Comparison of ENCODE assay signal across 16 cellular contexts in the genomic region with DNA sequence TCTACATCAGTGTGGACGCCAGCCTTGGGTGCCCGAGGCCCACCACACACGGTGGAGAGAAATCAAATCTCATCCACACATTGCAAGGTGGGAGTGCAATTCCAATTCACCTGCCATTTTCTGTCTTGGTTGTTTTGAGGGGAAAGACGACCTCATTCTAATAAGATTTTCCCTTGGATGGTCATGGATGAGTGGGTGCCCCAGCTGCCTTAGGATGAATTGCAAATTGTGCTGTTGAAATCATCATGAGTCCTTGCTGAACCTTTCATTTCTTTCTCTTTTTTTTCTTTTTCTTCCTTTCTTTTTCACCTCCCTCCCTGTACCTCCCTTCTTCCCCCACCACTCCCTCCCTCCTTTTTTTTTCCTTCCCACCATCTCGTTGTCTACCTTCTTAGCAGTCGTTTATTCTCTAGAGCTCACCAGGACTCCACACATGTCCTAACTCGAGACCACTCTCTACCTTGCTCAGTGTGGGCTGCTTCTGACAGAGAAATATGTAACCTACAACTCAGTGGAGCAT.
DNase-seq lines count a peak whose midpoint lies in the region; ATAC-seq, FAIRE-seq and TF ChIP-seq lines count a peak whose summit lies in the region.
"Had no signal": no experiment of that assay in that cellular context is flagged by ENCODE, and none has a peak within 500 bp of the region (broad histone marks: within the 10 kb centered on the region; RNA-seq: fewer than 3 reads in every experiment).

No MANE protein-coding gene starts in this region.

- H3K36me3 ChIP-seq in GM23338 (ENCODE audit: insufficient read depth), result no peaks in the 10 kb centered on the region
- H3K36me3 ChIP-seq in K562 (ENCODE audit: control insufficient read depth, insufficient read depth, low read length), result no peaks in the 10 kb centered on the region
- no peaks in the 10 kb centered on the region for H3K36me3 ChIP-seq in stomach
- H3K36me3 ChIP-seq: BE2C had no signal

- no peak for TF ChIP-seq RAD21 in K562 (CRISPR knock-in tag; conservative IDR thresholded peaks at IDR 0.05 in 1 of 2, IDR thresholded peaks at IDR 0.05 in 1 of 2)

- H3K27me3 ChIP-seq in GM23338 (ENCODE audit: insufficient read depth) (no peaks in the 10 kb centered on the region), K562 (ENCODE audit: control insufficient read depth in 2 of 2, insufficient read depth in 2 of 2, low read length in 2 of 2) (peaks cover 32 to 41% of the 10 kb centered on the region in 2 experiments), stomach (peaks cover 0 to 85% (median 18%) of the 10 kb centered on the region in 3 donors)

- H3K27me3 Mint-ChIP-seq in GM23338 (ENCODE audit: insufficient read depth, low read depth, poor library complexity), result peaks cover 3% of the 10 kb centered on the region

- H4K20me1 ChIP-seq in GM23338 (replicated peaks; ENCODE audit: insufficient read depth) (no peaks in the 10 kb centered on the region), K562 (replicated peaks; ENCODE audit: control insufficient read depth, insufficient read depth, low read length) (no peaks in the 10 kb centered on the region)

- CTCF ChIA-PET in K562 (lab: Yijun Ruan, JAX; ENCODE audit: low intra/inter-chr PET ratio), result no interaction called here

- TF ChIP-seq EP300 in K562 (IDR thresholded peaks at IDR 0.05; ENCODE audit: low read length) (no peak), stomach (IDR thresholded peaks at IDR 0.05) (no peak)

- POLR2A ChIA-PET in K562 (lab: Yijun Ruan, JAX), result interaction anchor here (0.6 kb wide), 1 partner anchor 517 kb away, joined by 3 read pairs; no protein-coding TSS in a partner anchor

- H3K9me2 ChIP-seq in GM23338 (ENCODE audit: insufficient read depth), result no peaks in the 10 kb centered on the region

- H3K4me3 Mint-ChIP-seq in GM23338, result no peak overlapping the region
- H3K4me3 Mint-ChIP-seq: CD4-positive, alpha-beta memory T cell; IgD-negative memory B cell had no signal

- H3K4me3 ChIP-seq in GM23338, result no peak overlapping the region
- H3K4me3 ChIP-seq in K562, result no peak overlapping the region
- no peak overlapping the region for H3K4me3 ChIP-seq in stomach
- H3K4me3 ChIP-seq: A549 had no signal

- WGBS in K562 (ENCODE audit: insufficient coverage, low coverage, missing lambda C conversion rate), result 8% methylated on average over 7 of the region's 7 CpGs
- 82 to 86% (median 83%) methylated on average over 7 of the region's 7 CpGs for WGBS in stomach, 5 donors

- H3K9me3 ChIP-seq in K562 (replicated peaks; ENCODE audit: control insufficient read depth, insufficient read depth, low read depth, low read length) (no peaks in the 10 kb centered on the region), stomach (no peaks in the 10 kb centered on the region)
- H3K9me3 ChIP-seq: A549, BE2C had no signal

- no TSS peak for BruUV-seq in K562 (replicated peaks; lab: Mats Ljungman, UMichigan)

- H3K4me2 ChIP-seq in GM23338, result no peak overlapping the region
- H3K4me2 ChIP-seq in K562 (ENCODE audit: insufficient read depth, low read length), result no peak overlapping the region
- H3K4me2 ChIP-seq: A549 had no signal

- peak; percentile 14 for DNase-seq in Caki2 (ENCODE audit: low read depth)
- DNase-seq in GM23338 (ENCODE audit: low spot score), result no peak
- peak; percentile 78 for DNase-seq in NCI-H526 treated with DMSO at 0.1 percent for 48 hours (lab: John Stamatoyannopoulos, UW)
- no peak for DNase-seq in K562 (ENCODE audit: extremely low read depth in 1 of 4, low spot score in 3 of 4)
- no peak for DNase-seq in HCEC 1CT
- DNase-seq in superior temporal gyrus (ENCODE audit: extremely low spot score), result no peak
- DNase-seq in stomach, result no peak
- DNase-seq: BE2C; CD4-positive, alpha-beta memory T cell; DMS53; GF-D8 had no signal

- no peaks in the 10 kb centered on the region for H3K9me1 ChIP-seq in K562 (ENCODE audit: control insufficient read depth, insufficient read depth, low read length)

- H2AFZ ChIP-seq in GM23338 (peak overlapping the region; percentile 66; the same call in 1 of the 2 replicates), K562 (ENCODE audit: low read depth, low read length) (no peak overlapping the region)

- H3F3A ChIP-seq in GM23338 (replicated peaks; ENCODE audit: low read depth), result no peaks in the 10 kb centered on the region

- no peak overlapping the region for H3K9ac ChIP-seq in K562 (ENCODE audit: insufficient read depth in 1 of 2, low read depth in 2 of 2, low read length in 2 of 2)

- TF ChIP-seq POLR2A in K562 (conservative IDR thresholded peaks at IDR 0.05) (no peak), stomach (IDR thresholded peaks at IDR 0.05) (no peak)

- TF ChIP-seq CTCF in GM23338 (conservative IDR thresholded peaks at IDR 0.05; ENCODE audit: low read depth in 2 of 2) (no peak), K562 (IDR thresholded peaks at IDR 0.05 in 2 of 3, conservative IDR thresholded peaks at IDR 0.05 in 1 of 3; ENCODE audit: insufficient read depth in 2 of 3, low read depth in 1 of 3, low read length in 3 of 3) (no peak), stomach (IDR thresholded peaks at IDR 0.05) (no peak)

- no peak for ATAC-seq in GM23338
- ATAC-seq in K562, result no peak
- ATAC-seq: A549, HCT116 had no signal

- peaks cover 6% of the 10 kb centered on the region; the same call in 2 of the 3 replicates for H3K4me1 Mint-ChIP-seq in GM23338
- H3K4me1 Mint-ChIP-seq: CD4-positive, alpha-beta memory T cell; IgD-negative memory B cell had no signal

- H3K36me3 Mint-ChIP-seq in GM23338 (ENCODE audit: low read depth), result no peaks in the 10 kb centered on the region
- H3K36me3 Mint-ChIP-seq: CD4-positive, alpha-beta memory T cell; IgD-negative memory B cell had no signal

- intact Hi-C loops in K562 (cut with micrococcal nuclease), result no loop called here
- intact Hi-C loops in stomach (cut with DNase I; ENCODE audit: low total_unique reads), result loop anchor here (5.0 kb wide), 1 partner anchor 472 kb away; no protein-coding TSS in a partner anchor

- H3K4me1 ChIP-seq in GM23338 (ENCODE audit: insufficient read depth) (0 out of 2 replicates have a peak, but pooled peaks cover 3% of the 10 kb centered on the region), K562 (replicated peaks in 1 of 2; ENCODE audit: control insufficient read depth in 2 of 2, insufficient read depth in 2 of 2, low read length in 2 of 2) (no peaks in the 10 kb centered on the region; a peak in 1 of 5 replicates), stomach (no peaks in the 10 kb centered on the region)
- H3K4me1 ChIP-seq: A549 had no signal

- H3K9me3 Mint-ChIP-seq in GM23338, result no peaks in the 10 kb centered on the region
- H3K9me3 Mint-ChIP-seq: CD4-positive, alpha-beta memory T cell; IgD-negative memory B cell had no signal

- in situ Hi-C loops in Caki2 (cut with HindIII; ENCODE audit: low pct_unique_long_range_greater_than_20kb, low sequenced_read_pairs), result no loop called here
- in situ Hi-C loops in K562 (cut with MboI), result loop anchor here (25.0 kb wide), 2 partner anchors 627 to 1277 kb away; partner anchors contain the start of genes HOXA10, HOXA3, HOXA7 and HOXA9

- no peak overlapping the region for H3K27ac Mint-ChIP-seq in GM23338
- H3K27ac Mint-ChIP-seq: CD4-positive, alpha-beta memory T cell; IgD-negative memory B cell had no signal

- H3K27ac ChIP-seq in GM23338 (ENCODE audit: low read depth) (no peak overlapping the region), K562 (ENCODE audit: extremely low read depth, low read depth, low read length) (no peak overlapping the region), stomach (no peak overlapping the region)
- H3K27ac ChIP-seq: A549, C4-2B had no signal

- FAIRE-seq in K562 (lab: Jason Lieb, UNC), result no peak
- FAIRE-seq: A549, D721Med had no signal

- H3K79me2 ChIP-seq in GM23338 (replicated peaks; ENCODE audit: insufficient read depth), result no peaks in the 10 kb centered on the region
- no peaks in the 10 kb centered on the region for H3K79me2 ChIP-seq in K562 (ENCODE audit: control insufficient read depth, insufficient read depth, low read length)

TF ChIP-seq in GM23338, 12 proteins besides CTCF, POLR2A, EP300 and RAD21 (continues in another document):
- TF ChIP-seq ZNF331 (CRISPR knock-in tag; IDR thresholded peaks at IDR 0.05; ENCODE audit: low read depth) (no peak), CREB1 (CRISPR knock-in tag; IDR thresholded peaks at IDR 0.05; ENCODE audit: low read depth) (no peak), ETS1 (IDR thresholded peaks at IDR 0.05) (no peak), JUNB (IDR thresholded peaks at IDR 0.05; ENCODE audit: unreplicated experiment) (no peak), ZNF114 (CRISPR knock-in tag; IDR thresholded peaks at IDR 0.05) (no peak), POLR2AphosphoS5 (IDR thresholded peaks at IDR 0.05; ENCODE audit: low read depth) (no peak)

TF ChIP-seq in K562, 482 proteins besides CTCF, POLR2A, EP300 and RAD21:
- TF ChIP-seq CXXC5 (CRISPR knock-in tag; IDR thresholded peaks at IDR 0.05), result no peak
- TF ChIP-seq, protein P1, sequence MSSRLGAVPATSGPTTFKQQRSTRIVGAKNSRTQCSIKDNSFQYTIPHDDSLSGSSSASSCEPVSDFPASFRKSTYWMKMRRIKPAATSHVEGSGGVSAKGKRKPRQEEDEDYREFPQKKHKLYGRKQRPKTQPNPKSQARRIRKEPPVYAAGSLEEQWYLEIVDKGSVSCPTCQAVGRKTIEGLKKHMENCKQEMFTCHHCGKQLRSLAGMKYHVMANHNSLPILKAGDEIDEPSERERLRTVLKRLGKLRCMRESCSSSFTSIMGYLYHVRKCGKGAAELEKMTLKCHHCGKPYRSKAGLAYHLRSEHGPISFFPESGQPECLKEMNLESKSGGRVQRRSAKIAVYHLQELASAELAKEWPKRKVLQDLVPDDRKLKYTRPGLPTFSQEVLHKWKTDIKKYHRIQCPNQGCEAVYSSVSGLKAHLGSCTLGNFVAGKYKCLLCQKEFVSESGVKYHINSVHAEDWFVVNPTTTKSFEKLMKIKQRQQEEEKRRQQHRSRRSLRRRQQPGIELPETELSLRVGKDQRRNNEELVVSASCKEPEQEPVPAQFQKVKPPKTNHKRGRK (tag; IDR thresholded peaks at IDR 0.05), result peak; percentile 69

Comparison
In these comparisons a context has a peak if more than half of its experiments do, and no peak if none do; other contexts are left out.
1. DNase-seq: peak in Caki2 (single experiment) and NCI-H526 treated with DMSO at 0.1 percent for 48 hours (single experiment); none in GM23338 (single experiment), K562 (0 of 4), HCEC 1CT (single experiment), superior temporal gyrus (single experiment) and stomach (single experiment).